In the genomic region with DNA sequence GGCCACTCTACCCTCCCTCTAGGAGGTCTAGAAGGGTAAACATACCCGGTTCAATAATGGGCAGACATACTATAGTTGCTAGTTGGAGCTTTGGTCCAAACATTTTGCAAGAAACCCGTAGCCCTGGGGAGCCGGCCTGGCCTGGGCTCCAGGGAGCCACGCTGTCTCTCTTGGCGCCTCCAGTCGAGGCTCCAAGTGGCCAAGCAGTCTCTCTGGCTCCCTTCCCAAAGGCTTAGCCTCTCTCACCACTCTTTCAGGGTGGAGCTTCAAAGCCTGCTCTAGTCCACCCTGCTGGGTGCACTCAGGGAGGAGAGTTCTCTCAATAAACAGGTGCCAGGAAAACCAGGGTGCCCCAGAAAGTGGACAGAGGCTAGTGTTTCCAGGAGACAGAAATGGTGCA, we compare ENCODE assay signal across 23 cellular contexts. TPM values are rescaled to one million over a fixed set of nuclear protein-coding genes. Genes with fewer than 3 reads are reported as not detected.
DNase-seq lines count a peak whose midpoint lies in the region; ATAC-seq and TF ChIP-seq lines count a peak whose summit lies in the region.
"Had no signal": no experiment of that assay in that cellular context is flagged by ENCODE, and none has a peak within 500 bp of the region (broad histone marks: within the 10 kb centered on the region; RNA-seq: fewer than 3 reads in every experiment).

No MANE protein-coding gene starts in this region.

- H3K27ac Mint-ChIP-seq in activated naive CD8-positive, alpha-beta T cell treated with anti-CD3 and anti-CD28 coated beads for 36 hours = no peak overlapping the region
- H3K27ac Mint-ChIP-seq: CD4-positive, CD25-positive, alpha-beta regulatory T cell; CD8-positive, alpha-beta memory T cell had no signal

- no peak overlapping the region for H3K4me3 Mint-ChIP-seq in activated naive CD8-positive, alpha-beta T cell treated with anti-CD3 and anti-CD28 coated beads for 36 hours
- H3K4me3 Mint-ChIP-seq: CD4-positive, CD25-positive, alpha-beta regulatory T cell; CD8-positive, alpha-beta memory T cell; H9 had no signal

- no peaks in the 10 kb centered on the region for H3K27me3 ChIP-seq in MG63
- H3K27me3 ChIP-seq: BE2C had no signal

- H3K4me1 Mint-ChIP-seq in activated naive CD8-positive, alpha-beta T cell treated with anti-CD3 and anti-CD28 coated beads for 36 hours = no peaks in the 10 kb centered on the region
- H3K4me1 Mint-ChIP-seq: CD4-positive, CD25-positive, alpha-beta regulatory T cell; CD8-positive, alpha-beta memory T cell had no signal

- no peaks in the 10 kb centered on the region for H3K9me3 ChIP-seq in MG63
- H3K9me3 ChIP-seq: BE2C had no signal

- H3K36me3 ChIP-seq in MG63 = no peaks in the 10 kb centered on the region
- H3K36me3 ChIP-seq: BE2C had no signal

- DNase-seq in MG63 = peak; percentile 85
- DNase-seq in coronary artery (ENCODE audit: low spot score) = peak; percentile 58
- peak; percentile 46 for DNase-seq in medulla oblongata (ENCODE audit: extremely low spot score)
- no peak for DNase-seq in activated naive CD8-positive, alpha-beta T cell treated with anti-CD3 and anti-CD28 coated beads for 36 hours
- DNase-seq: ACHN; BE2C; C1 segment of cervical spinal cord; CD4-positive, CD25-positive, alpha-beta regulatory T cell; CD8-positive, alpha-beta memory T cell; COR-L47; DMS 273 treated with DMSO at 0.1 percent for 48 hours; DMS53; DND-41; EL; IMR-90 had no signal

- no peak for TF ChIP-seq CTCF in coronary artery (IDR thresholded peaks at IDR 0.05)

- no peaks in the 10 kb centered on the region for H3K9me3 Mint-ChIP-seq in activated naive CD8-positive, alpha-beta T cell treated with anti-CD3 and anti-CD28 coated beads for 36 hours
- H3K9me3 Mint-ChIP-seq: H9 had no signal

- H3K36me3 Mint-ChIP-seq in activated naive CD8-positive, alpha-beta T cell treated with anti-CD3 and anti-CD28 coated beads for 36 hours = no peaks in the 10 kb centered on the region
- H3K36me3 Mint-ChIP-seq: CD4-positive, CD25-positive, alpha-beta regulatory T cell; CD8-positive, alpha-beta memory T cell had no signal

- ATAC-seq in GM18511 (IDR thresholded peaks at IDR 0.05; ENCODE audit: unreplicated experiment) = no peak
- ATAC-seq in HG03097 (IDR thresholded peaks at IDR 0.05; ENCODE audit: low FRiP score, unreplicated experiment) = no peak
- ATAC-seq: GM12878 had no signal

- no peaks in the 10 kb centered on the region for H3K27me3 Mint-ChIP-seq in activated naive CD8-positive, alpha-beta T cell treated with anti-CD3 and anti-CD28 coated beads for 36 hours

- no peak overlapping the region for H3K4me3 ChIP-seq in MG63
- H3K4me3 ChIP-seq in coronary artery = no peak overlapping the region
- H3K4me3 ChIP-seq: GM12878 had no signal

- no peak overlapping the region for H3K27ac ChIP-seq in coronary artery
- H3K27ac ChIP-seq: HL-60 had no signal

RNA-seq across cellular contexts. Expression of gene RCVRN, which starts 32.2 kb away (rescaled TPM):
- total RNA-seq in MG63 (2014; rRNA removed; shearing (Covaris generic); ENCODE audit: low replicate concordance) = not detected in 2 replicates
- total RNA-seq in activated naive CD8-positive, alpha-beta T cell treated with anti-CD3 and anti-CD28 coated beads for 36 hours = not detected
- total RNA-seq: CD4-positive, CD25-positive, alpha-beta regulatory T cell; CD8-positive, alpha-beta memory T cell; G401; H1; H9; HT1080; IMR-90 had no signal

RNA-seq across cellular contexts. Expression of gene GLP2R, which starts 47.1 kb away (rescaled TPM):
- 0.03 TPM in 1 of 2 replicates, not detected in the other for total RNA-seq in MG63 (2014; rRNA removed; shearing (Covaris generic); ENCODE audit: low replicate concordance)
- total RNA-seq in activated naive CD8-positive, alpha-beta T cell treated with anti-CD3 and anti-CD28 coated beads for 36 hours = not detected
- total RNA-seq: CD4-positive, CD25-positive, alpha-beta regulatory T cell; CD8-positive, alpha-beta memory T cell; G401; GM12878; H1; H9; IMR-90 had no signal

RNA-seq across cellular contexts. Expression of gene GSG1L2, which starts 51.0 kb away (rescaled TPM):
- total RNA-seq in MG63 (2014; rRNA removed; shearing (Covaris generic); ENCODE audit: low replicate concordance) = not detected in 2 replicates
- total RNA-seq in activated naive CD8-positive, alpha-beta T cell treated with anti-CD3 and anti-CD28 coated beads for 36 hours = not detected
- total RNA-seq: CD4-positive, CD25-positive, alpha-beta regulatory T cell; CD8-positive, alpha-beta memory T cell; G401; GM12878; H1; H9; HT1080; IMR-90 had no signal
